In the genomic region with DNA sequence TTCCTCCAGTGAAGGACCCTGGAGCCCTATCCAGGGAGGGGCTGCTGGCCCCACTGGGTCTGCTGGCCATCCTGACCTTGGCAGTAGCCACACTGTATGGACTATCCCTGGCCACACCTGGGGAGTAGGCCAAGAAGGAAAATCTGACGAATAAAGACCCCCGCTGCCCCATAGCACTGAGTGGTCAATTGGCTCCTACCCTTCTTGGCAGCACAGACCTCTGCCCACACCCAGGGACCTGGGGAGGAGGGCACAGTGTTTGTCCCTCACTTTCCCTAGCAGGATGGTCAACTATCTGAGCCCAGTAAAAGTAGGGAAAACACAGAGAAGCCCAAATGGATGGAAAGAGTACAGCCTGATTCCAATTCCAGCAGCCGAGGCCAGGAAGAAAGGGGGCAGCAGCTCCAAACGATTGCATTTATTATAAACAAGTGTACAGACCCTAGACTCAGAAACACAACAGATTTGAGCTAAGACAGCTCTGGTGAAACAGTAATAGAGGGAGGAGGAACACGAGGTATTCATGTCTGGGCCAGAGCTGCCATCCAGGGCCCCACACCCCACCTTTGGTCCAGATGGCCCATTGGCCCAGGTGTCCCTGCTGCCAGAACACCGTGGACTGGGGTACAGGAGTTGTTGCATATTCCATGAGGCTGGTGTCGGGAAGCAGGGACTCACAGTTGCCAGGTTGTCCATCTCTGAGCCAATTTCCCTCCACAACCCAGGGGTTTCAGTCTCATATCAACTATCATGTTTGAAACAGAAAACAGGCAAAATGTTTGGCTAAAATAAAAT, we compare ENCODE assay signal across 8 cellular contexts. TPM values are rescaled to one million over a fixed set of nuclear protein-coding genes. Genes with fewer than 3 reads are reported as not detected.
DNase-seq lines count a peak whose midpoint lies in the region; ATAC-seq lines count a peak whose summit lies in the region.

No MANE protein-coding gene starts in this region.

- peaks cover 35% of the 10 kb centered on the region for H3K4me1 Mint-ChIP-seq in T-helper 2 cell treated with Interferon-gamma antibody and Interleukin-4, amounts not matched to agents 5 μg/mL and 100 μg/mL, for 36 hours (ENCODE audit: low read depth)

- H3K27me3 Mint-ChIP-seq in T-helper 2 cell treated with Interferon-gamma antibody and Interleukin-4, amounts not matched to agents 5 μg/mL and 100 μg/mL, for 36 hours (ENCODE audit: low read depth): no peaks in the 10 kb centered on the region

- H3K36me3 Mint-ChIP-seq in T-helper 2 cell treated with Interferon-gamma antibody and Interleukin-4, amounts not matched to agents 5 μg/mL and 100 μg/mL, for 36 hours (ENCODE audit: low read depth): peaks cover 45% of the 10 kb centered on the region
- peaks cover 19 to 38% of the 10 kb centered on the region in 2 donors for H3K36me3 Mint-ChIP-seq in activated naive CD4-positive, alpha-beta T cell treated with anti-CD3 and anti-CD28 coated beads, Interleukin-2, amount 50 U/mL, for 72 hours

- no peaks in the 10 kb centered on the region for H3K9me3 ChIP-seq in subcutaneous abdominal adipose tissue (ENCODE audit: control insufficient read depth in 5 of 5, low read length in 5 of 5)

- H3K27ac Mint-ChIP-seq in T-helper 2 cell treated with Interferon-gamma antibody and Interleukin-4, amounts not matched to agents 5 μg/mL and 100 μg/mL, for 36 hours: peak overlapping the region; percentile 97
- H3K27ac Mint-ChIP-seq in activated naive CD4-positive, alpha-beta T cell treated with anti-CD3 and anti-CD28 coated beads, Interleukin-2, amount 50 U/mL, for 72 hours: peak overlapping the region; percentile 96 to 98

- peak overlapping the region; percentile 99 for H3K27ac ChIP-seq in subcutaneous abdominal adipose tissue (ENCODE audit: low read depth, low read length)

- peak overlapping the region; percentile 96 for H3K4me3 Mint-ChIP-seq in T-helper 2 cell treated with Interferon-gamma antibody and Interleukin-4, amounts not matched to agents 5 μg/mL and 100 μg/mL, for 36 hours

- peak overlapping the region in 4 of 5 donors; percentile 84 to 90 (median 86) for H3K9ac ChIP-seq in subcutaneous abdominal adipose tissue (ENCODE audit: low read length in 5 of 5)

- no peak for ATAC-seq in activated naive CD4-positive, alpha-beta T cell treated with anti-CD3 and anti-CD28 coated beads, Interleukin-2, amount 50 U/mL, for 72 hours
- no peak for ATAC-seq in left lobe of liver

- H3K4me3 ChIP-seq in subcutaneous abdominal adipose tissue (ENCODE audit: low read depth in 1 of 5, low read length in 5 of 5): peak overlapping the region; percentile 58 to 86 (median 78)

- DNase-seq in T-helper 2 cell treated with Interferon-gamma antibody and Interleukin-4, amounts not matched to agents 5 μg/mL and 100 μg/mL, for 36 hours (ENCODE audit: low spot score): no peak
- DNase-seq in T-helper 2 cell (no peak), left lobe of liver (ENCODE audit: low spot score) (peak; percentile 59), midbrain (lab: John Stamatoyannopoulos, UW) (no peak), AG08396 (ENCODE audit: low spot score) (no peak), medulla oblongata (ENCODE audit: extremely low spot score) (no peak)
- DNase-seq in activated naive CD4-positive, alpha-beta T cell treated with anti-CD3 and anti-CD28 coated beads, Interleukin-2, amount 50 U/mL, for 72 hours (ENCODE audit: low spot score in 2 of 2): peak in 1 of 2 donors; percentile 48

- peaks cover 0 to 58% (median 34%) of the 10 kb centered on the region in 5 donors for H3K36me3 ChIP-seq in subcutaneous abdominal adipose tissue (ENCODE audit: control insufficient read depth in 5 of 5, insufficient read depth in 5 of 5, low read length in 5 of 5)

- peaks cover 0 to 5% (median 0%) of the 10 kb centered on the region in 5 donors for H3K27me3 ChIP-seq in subcutaneous abdominal adipose tissue (ENCODE audit: control insufficient read depth in 5 of 5, insufficient read depth in 4 of 5, low read length in 5 of 5)

- peaks cover 26 to 76% (median 71%) of the 10 kb centered on the region in 5 donors for H3K4me1 ChIP-seq in subcutaneous abdominal adipose tissue (ENCODE audit: control insufficient read depth in 5 of 5, insufficient read depth in 5 of 5, low read length in 5 of 5)

- no peaks in the 10 kb centered on the region for H3K9me3 Mint-ChIP-seq in T-helper 2 cell treated with Interferon-gamma antibody and Interleukin-4, amounts not matched to agents 5 μg/mL and 100 μg/mL, for 36 hours
- H3K9me3 Mint-ChIP-seq in activated naive CD4-positive, alpha-beta T cell treated with anti-CD3 and anti-CD28 coated beads, Interleukin-2, amount 50 U/mL, for 72 hours: no peaks in the 10 kb centered on the region

RNA-seq across cellular contexts. Expression of a gene that starts 21.1 kb away (rescaled TPM):
- total RNA-seq in activated naive CD4-positive, alpha-beta T cell treated with anti-CD3 and anti-CD28 coated beads, Interleukin-2, amount 50 U/mL, for 72 hours: 10 to 100 TPM; 10.1 to 15.9 TPM
- 3.3 TPM for total RNA-seq in left lobe of liver

RNA-seq across cellular contexts. Expression of a gene that starts 27.6 kb away (rescaled TPM):
- 100 to 1,000 TPM; 168 to 307 TPM for total RNA-seq in activated naive CD4-positive, alpha-beta T cell treated with anti-CD3 and anti-CD28 coated beads, Interleukin-2, amount 50 U/mL, for 72 hours
- total RNA-seq in left lobe of liver: 69.3 TPM

RNA-seq across cellular contexts. Expression of a gene that starts 27.8 kb away (rescaled TPM):
- total RNA-seq in activated naive CD4-positive, alpha-beta T cell treated with anti-CD3 and anti-CD28 coated beads, Interleukin-2, amount 50 U/mL, for 72 hours: 10 to 100 TPM; 21.7 to 27.1 TPM
- 9.2 TPM for total RNA-seq in left lobe of liver

RNA-seq across cellular contexts. Expression of a gene that starts 36.3 kb away (rescaled TPM):
- 10 to 100 TPM; 64.0 to 75.3 TPM for total RNA-seq in activated naive CD4-positive, alpha-beta T cell treated with anti-CD3 and anti-CD28 coated beads, Interleukin-2, amount 50 U/mL, for 72 hours
- 97.9 TPM for total RNA-seq in left lobe of liver

RNA-seq across cellular contexts. Expression of a gene that starts 37.8 kb away (rescaled TPM):
- total RNA-seq in activated naive CD4-positive, alpha-beta T cell treated with anti-CD3 and anti-CD28 coated beads, Interleukin-2, amount 50 U/mL, for 72 hours: 1 to 10 TPM; 3.0 to 7.3 TPM
- total RNA-seq in left lobe of liver: 142 TPM
